10 cellular contexts compared by ENCODE assay signal in genomic region chr17:31413871-31414589, GRCh38. TPM values are rescaled to one million over a fixed set of nuclear protein-coding genes. Genes with fewer than 3 reads are reported as not detected.
DNase-seq lines count a peak whose midpoint lies in the region; ATAC-seq, FAIRE-seq and TF ChIP-seq lines count a peak whose summit lies in the region.
"Had no signal": no experiment of that assay in that cellular context is flagged by ENCODE, and none has a peak within 500 bp of the region (broad histone marks: within the 10 kb centered on the region; RNA-seq: fewer than 3 reads in every experiment).

No MANE protein-coding gene starts in this region.

- no peak overlapping the region for H3K27ac ChIP-seq in right cardiac atrium (ENCODE audit: low read length)
- no peak overlapping the region for H3K27ac ChIP-seq in colonic mucosa

- peak; percentile 36 to 65 for ATAC-seq in right cardiac atrium
- no peak for ATAC-seq in HG03521 (IDR thresholded peaks at IDR 0.05; ENCODE audit: unreplicated experiment)
- ATAC-seq in activated CD4-positive, alpha-beta T cell treated with anti-CD3 and anti-CD28 coated beads for 36 hours: no peak
- ATAC-seq: activated CD8-positive, alpha-beta memory T cell treated with anti-CD3 and anti-CD28 coated beads, Interleukin-2, amount 10 ng/mL, durations not matched to agents 7 days and 5 days; Panc1 had no signal

- no peaks in the 10 kb centered on the region for H3K9me3 Mint-ChIP-seq in activated CD4-positive, alpha-beta T cell treated with anti-CD3 and anti-CD28 coated beads for 36 hours (ENCODE audit: low read depth)
- H3K9me3 Mint-ChIP-seq: neural crest cell had no signal

- no peaks in the 10 kb centered on the region for H3K36me3 Mint-ChIP-seq in activated CD4-positive, alpha-beta T cell treated with anti-CD3 and anti-CD28 coated beads for 36 hours (ENCODE audit: low read depth)
- H3K36me3 Mint-ChIP-seq: activated CD8-positive, alpha-beta memory T cell treated with anti-CD3 and anti-CD28 coated beads, Interleukin-2, amount 10 ng/mL, durations not matched to agents 7 days and 5 days had no signal

- H3K27me3 Mint-ChIP-seq in activated CD4-positive, alpha-beta T cell treated with anti-CD3 and anti-CD28 coated beads for 36 hours: no peaks in the 10 kb centered on the region

- H3K4me3 Mint-ChIP-seq in activated CD4-positive, alpha-beta T cell treated with anti-CD3 and anti-CD28 coated beads for 36 hours: no peak overlapping the region
- H3K4me3 Mint-ChIP-seq: activated CD8-positive, alpha-beta memory T cell treated with anti-CD3 and anti-CD28 coated beads, Interleukin-2, amount 10 ng/mL, durations not matched to agents 7 days and 5 days; neural crest cell had no signal

- no peaks in the 10 kb centered on the region for H3K9me3 ChIP-seq in right cardiac atrium (ENCODE audit: control insufficient read depth, low read length)
- no peaks in the 10 kb centered on the region for H3K9me3 ChIP-seq in colonic mucosa

- POLR2A ChIA-PET in activated CD4-positive, alpha-beta T cell treated with anti-CD3 and anti-CD28 coated beads for 36 hours (lab: Charles Lee): no interaction called here

- H3K36me3 ChIP-seq in colonic mucosa: no peaks in the 10 kb centered on the region

- peak; percentile 73 for FAIRE-seq in HTR-8/SVneo (lab: Jason Lieb, UNC)

- H3K27me3 ChIP-seq in right cardiac atrium (ENCODE audit: control insufficient read depth, insufficient read depth) (no peaks in the 10 kb centered on the region), colonic mucosa (no peaks in the 10 kb centered on the region)

- DNase-seq in HTR-8/SVneo (ENCODE audit: insufficient read length, low spot score) (no peak), astrocyte of the hippocampus (ENCODE audit: low read depth, low spot score) (peak; percentile 31), right cardiac atrium (peak in 1 of 3 donors; percentile 70), stromal cell of bone marrow (ENCODE audit: low read depth) (peak; percentile 61), colonic mucosa (no peak)
- DNase-seq in activated CD4-positive, alpha-beta T cell treated with anti-CD3 and anti-CD28 coated beads for 36 hours: no peak
- DNase-seq: activated CD8-positive, alpha-beta memory T cell treated with anti-CD3 and anti-CD28 coated beads, Interleukin-2, amount 10 ng/mL, durations not matched to agents 7 days and 5 days had no signal

- WGBS in right cardiac atrium: 32% methylated on average over 12 of the region's 12 CpGs

- TF ChIP-seq CTCF in colonic mucosa (IDR thresholded peaks at IDR 0.05): no peak

- H3K4me1 ChIP-seq in right cardiac atrium (ENCODE audit: control insufficient read depth, insufficient read depth, low read length) (peaks cover 11% of the 10 kb centered on the region), colonic mucosa (no peaks in the 10 kb centered on the region)

- H3K4me3 ChIP-seq in right cardiac atrium (ENCODE audit: low read length) (no peak overlapping the region), colonic mucosa (no peak overlapping the region)

- no peak overlapping the region for H3K9ac ChIP-seq in colonic mucosa (ENCODE audit: low read depth in 2 of 2, low read length in 2 of 2)

- intact Hi-C loops in right cardiac atrium (cut with DNase I): no loop called here
- intact Hi-C loops in colonic mucosa (cut with DNase I): no loop called here
- intact Hi-C loops in activated CD4-positive, alpha-beta T cell treated with anti-CD3 and anti-CD28 coated beads for 36 hours (cut with DNase I, micrococcal nuclease): no loop called here

- CTCF ChIA-PET in activated CD4-positive, alpha-beta T cell treated with anti-CD3 and anti-CD28 coated beads for 36 hours (lab: Charles Lee): no interaction called here

- no peak overlapping the region for H3K27ac Mint-ChIP-seq in activated CD4-positive, alpha-beta T cell treated with anti-CD3 and anti-CD28 coated beads for 36 hours
- H3K27ac Mint-ChIP-seq: activated CD8-positive, alpha-beta memory T cell treated with anti-CD3 and anti-CD28 coated beads, Interleukin-2, amount 10 ng/mL, durations not matched to agents 7 days and 5 days had no signal

- H3K4me1 Mint-ChIP-seq in activated CD4-positive, alpha-beta T cell treated with anti-CD3 and anti-CD28 coated beads for 36 hours: no peaks in the 10 kb centered on the region
- H3K4me1 Mint-ChIP-seq: activated CD8-positive, alpha-beta memory T cell treated with anti-CD3 and anti-CD28 coated beads, Interleukin-2, amount 10 ng/mL, durations not matched to agents 7 days and 5 days had no signal

RNA-seq across cellular contexts. Expression of gene RAB11FIP4, which starts 22.6 kb away (rescaled TPM):
- total RNA-seq in right cardiac atrium: 10 to 100 TPM in 1 of 4 donors, 1 to 10 TPM in 3; 5.7 to 12.3 (median 8.2) TPM
- polyA plus RNA-seq in right cardiac atrium: 2.8 TPM
- total RNA-seq in colonic mucosa: 10 to 100 TPM; 41.5 to 46.0 TPM
- total RNA-seq in activated CD4-positive, alpha-beta T cell treated with anti-CD3 and anti-CD28 coated beads for 36 hours: 10 to 100 TPM; 30.3 to 41.4 TPM

Comparison
In these comparisons a context has a peak if more than half of its experiments do, and no peak if none do; other contexts are left out.
1. DNase-seq: peak in astrocyte of the hippocampus (single experiment) and stromal cell of bone marrow (single experiment); none in HTR-8/SVneo (single experiment), colonic mucosa (single experiment) and activated CD4-positive, alpha-beta T cell treated with anti-CD3 and anti-CD28 coated beads for 36 hours (single experiment).
2. ATAC-seq: peak in right cardiac atrium (2 of 2); none in HG03521 (single experiment) and activated CD4-positive, alpha-beta T cell treated with anti-CD3 and anti-CD28 coated beads for 36 hours (single experiment).